15 cellular contexts compared by ENCODE assay signal in the genomic region with DNA sequence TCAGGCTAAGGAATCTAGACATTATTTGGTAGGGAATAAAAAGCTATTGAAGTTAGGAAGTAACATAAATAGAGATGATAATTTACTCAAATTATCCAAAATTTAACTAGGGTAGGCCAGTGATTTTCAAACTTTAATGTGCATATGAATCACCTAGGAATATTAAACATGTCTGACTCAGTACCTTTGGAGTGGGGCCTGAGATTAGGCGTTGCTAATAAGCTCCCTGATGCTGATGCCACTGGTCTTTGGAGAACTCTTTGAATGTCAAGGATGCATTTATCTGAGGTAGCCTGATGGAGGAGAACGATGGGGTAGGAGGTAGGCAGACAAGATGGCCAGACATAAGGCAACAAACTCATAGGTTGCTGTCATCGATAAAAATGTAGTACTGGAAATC.
"Had no signal": no experiment of that assay in that cellular context is flagged by ENCODE, and none has a peak within 500 bp of the region (broad histone marks: within the 10 kb centered on the region; RNA-seq: fewer than 3 reads in every experiment).

No MANE protein-coding gene starts in this region.

- H3K4me3 Mint-ChIP-seq: activated B cell treated with CpG ODN at 0.5 μM for 24 hours; activated CD4-positive, alpha-beta T cell treated with anti-CD3 and anti-CD28 coated beads, Interleukin-2, amount 10 ng/mL, durations not matched to agents 7 days and 5 days; memory B cell; nephron progenitor cell; stimulated activated naive CD8-positive, alpha-beta T cell treated with anti-CD3 and anti-CD28 coated beads, Interleukin-15, Interleukin-2, amounts not matched to agents 100 ng/mL and 50 ng/mL, for 24 hours had no signal

- H3K9me3 ChIP-seq: colonic mucosa, left lung, ovary, thoracic aorta had no signal

- DNase-seq: activated B cell treated with CpG ODN at 0.5 μM for 24 hours; activated CD4-positive, alpha-beta T cell treated with anti-CD3 and anti-CD28 coated beads, Interleukin-2, amount 10 ng/mL, durations not matched to agents 7 days and 5 days; activated CD8-positive, alpha-beta memory T cell treated with anti-CD3 and anti-CD28 coated beads for 24 hours; activated naive CD4-positive, alpha-beta T cell treated with anti-CD3 and anti-CD28 coated beads, Interleukin-2, amount 50 U/mL, for 16 hours; colonic mucosa; effector CD4-positive, alpha-beta T cell; foreskin fibroblast; left lung; nephron progenitor cell; ovary; stimulated activated CD4-positive, alpha-beta T cell treated with anti-CD3 and anti-CD28 coated beads, Interleukin-4, amount 100 ng/mL, for 1 hour had no signal

- H3K4me1 Mint-ChIP-seq: activated B cell treated with CpG ODN at 0.5 μM for 24 hours; activated CD4-positive, alpha-beta T cell treated with anti-CD3 and anti-CD28 coated beads, Interleukin-2, amount 10 ng/mL, durations not matched to agents 7 days and 5 days; memory B cell; nephron progenitor cell had no signal

- H3K27me3 ChIP-seq: colonic mucosa, left lung, ovary had no signal

- H3K4me3 ChIP-seq: colonic mucosa, left lung, ovary, SK-N-MC, thoracic aorta had no signal

- H3K4me1 ChIP-seq: colonic mucosa, left lung had no signal

- ATAC-seq: left lung had no signal

- H3K9me3 Mint-ChIP-seq: activated B cell treated with CpG ODN at 0.5 μM for 24 hours; activated CD4-positive, alpha-beta T cell treated with anti-CD3 and anti-CD28 coated beads, Interleukin-2, amount 10 ng/mL, durations not matched to agents 7 days and 5 days; memory B cell; nephron progenitor cell; stimulated activated naive CD8-positive, alpha-beta T cell treated with anti-CD3 and anti-CD28 coated beads, Interleukin-15, Interleukin-2, amounts not matched to agents 100 ng/mL and 50 ng/mL, for 24 hours had no signal

- H3K36me3 ChIP-seq: colonic mucosa, left lung, ovary, thoracic aorta had no signal

- H3K27me3 Mint-ChIP-seq: activated B cell treated with CpG ODN at 0.5 μM for 24 hours; memory B cell; stimulated activated naive CD8-positive, alpha-beta T cell treated with anti-CD3 and anti-CD28 coated beads, Interleukin-15, Interleukin-2, amounts not matched to agents 100 ng/mL and 50 ng/mL, for 24 hours had no signal

- H3K27ac ChIP-seq: colonic mucosa, left lung, ovary, SK-N-MC had no signal

- H3K27ac Mint-ChIP-seq: activated B cell treated with CpG ODN at 0.5 μM for 24 hours; activated CD4-positive, alpha-beta T cell treated with anti-CD3 and anti-CD28 coated beads, Interleukin-2, amount 10 ng/mL, durations not matched to agents 7 days and 5 days; memory B cell; stimulated activated naive CD8-positive, alpha-beta T cell treated with anti-CD3 and anti-CD28 coated beads, Interleukin-15, Interleukin-2, amounts not matched to agents 100 ng/mL and 50 ng/mL, for 24 hours had no signal
